In the genomic region with DNA sequence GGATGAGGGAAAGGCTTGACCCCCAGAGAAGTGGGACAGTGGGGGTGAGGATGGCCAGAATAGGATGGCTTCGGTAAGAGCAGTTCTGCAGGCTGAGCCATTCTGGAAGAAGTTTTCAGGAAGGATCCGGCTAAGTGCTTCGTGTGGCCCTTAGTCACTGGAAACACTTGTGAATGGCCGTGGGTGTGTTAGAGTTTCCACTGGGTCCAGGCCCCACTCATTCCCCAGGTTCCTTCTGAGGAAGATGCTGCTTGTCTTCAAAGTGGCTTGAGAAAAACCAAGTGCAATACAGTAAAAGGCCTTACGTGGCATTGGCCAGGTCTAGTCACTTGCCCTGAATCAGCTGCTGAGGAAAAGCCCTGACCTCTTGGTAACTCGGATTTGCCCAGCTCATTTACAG, we compare ENCODE assay signal across 22 cellular contexts. TPM values are rescaled to one million over a fixed set of nuclear protein-coding genes. Genes with fewer than 3 reads are reported as not detected.
A peak's percentile ranks its signal among the peaks of the same experiment; 100 is the strongest.
DNase-seq lines count a peak whose midpoint lies in the region; ATAC-seq lines count a peak whose summit lies in the region.
"Had no signal": no experiment of that assay in that cellular context is flagged by ENCODE, and none has a peak within 500 bp of the region (broad histone marks: within the 10 kb centered on the region; RNA-seq: fewer than 3 reads in every experiment).

No MANE protein-coding gene starts in this region.

- ATAC-seq in T-helper 17 cell, result no peak
- ATAC-seq in GM21367 (IDR thresholded peaks at IDR 0.05; ENCODE audit: unreplicated experiment), result no peak
- no peak for ATAC-seq in GM21447 (IDR thresholded peaks at IDR 0.05; ENCODE audit: unreplicated experiment)
- ATAC-seq in GM18502 (IDR thresholded peaks at IDR 0.05; ENCODE audit: poor library complexity, unreplicated experiment), result no peak
- ATAC-seq: psoas muscle had no signal

- H3K4me1 Mint-ChIP-seq in T-helper 17 cell (peaks cover 22% of the 10 kb centered on the region), immature natural killer cell (peaks cover 31 to 39% of the 10 kb centered on the region in 2 donors)

- no peaks in the 10 kb centered on the region for H3K27me3 Mint-ChIP-seq in T-helper 17 cell
- H3K27me3 Mint-ChIP-seq in immature natural killer cell (ENCODE audit: low read depth in 3 of 3), result no peaks in the 10 kb centered on the region
- H3K27me3 Mint-ChIP-seq: activated CD4-positive, alpha-beta T cell treated with anti-CD3 and anti-CD28 coated beads for 36 hours had no signal

- 93% methylated on average over 6 of the region's 6 CpGs for WGBS in thymus

- H3K4me1 ChIP-seq in thymus (ENCODE audit: control insufficient read depth, insufficient read depth, low read length), result peaks cover 31% of the 10 kb centered on the region

- H3K36me3 Mint-ChIP-seq in T-helper 17 cell (ENCODE audit: low read depth) (peaks cover 2% of the 10 kb centered on the region), immature natural killer cell (peaks cover 8 to 16% (median 10%) of the 10 kb centered on the region in 3 donors)

- H3K9me3 Mint-ChIP-seq in immature natural killer cell, result no peaks in the 10 kb centered on the region

- peak; percentile 39 for DNase-seq in activated effector memory CD4-positive, alpha-beta T cell treated with anti-CD3 and anti-CD28 coated beads, Interleukin-2, amount 50 U/mL, for 16 hours
- DNase-seq in activated effector memory CD4-positive, alpha-beta T cell treated with Interleukin-2 at 50 U/mL for 16 hours, result no peak
- DNase-seq in T-helper 17 cell, result no peak
- DNase-seq in immature natural killer cell, result no peak
- DNase-seq: activated CD4-positive, alpha-beta T cell treated with anti-CD3 and anti-CD28 coated beads for 36 hours; activated T-cell treated with anti-CD3 and anti-CD28 coated beads, Interleukin-2, amount 50 U/mL, for 1 hour; amygdala; GOT3; NCI-H1436 treated with DMSO at 0.1 percent for 48 hours; NK-92 treated with Interleukin-12 subunit alpha and Interleukin-12 subunit beta, amount 100 ng/mL, for 24 hours; psoas muscle; spleen; stimulated activated naive CD4-positive, alpha-beta T cell treated with Interleukin-2 at 50 U/mL for 16 hours; upper lobe of right lung had no signal

- no peak overlapping the region for H3K4me3 ChIP-seq in thymus (ENCODE audit: low read length)
- H3K4me3 ChIP-seq: psoas muscle, spleen, upper lobe of right lung had no signal

- H3K4me3 Mint-ChIP-seq in T-helper 17 cell (no peak overlapping the region), immature natural killer cell (no peak overlapping the region)
- H3K4me3 Mint-ChIP-seq: activated CD4-positive, alpha-beta T cell treated with anti-CD3 and anti-CD28 coated beads for 36 hours had no signal

- no peaks in the 10 kb centered on the region for H3K36me3 ChIP-seq in thymus (ENCODE audit: control insufficient read depth, insufficient read depth)

- H3K9me3 ChIP-seq in T-helper 17 cell (ENCODE audit: control insufficient read depth, low read length, poor library complexity, severe bottlenecking) (no peaks in the 10 kb centered on the region), thymus (ENCODE audit: control insufficient read depth) (no peaks in the 10 kb centered on the region)
- H3K9me3 ChIP-seq: psoas muscle, upper lobe of right lung had no signal

- H3K27ac ChIP-seq in thymus (ENCODE audit: low read depth), result peak overlapping the region; percentile 75
- H3K27ac ChIP-seq: epithelial cell of prostate, psoas muscle, upper lobe of right lung had no signal

- H3K27me3 ChIP-seq in thymus (ENCODE audit: control insufficient read depth, insufficient read depth), result no peaks in the 10 kb centered on the region
- H3K27me3 ChIP-seq: spleen, upper lobe of right lung had no signal

- H3K27ac Mint-ChIP-seq in T-helper 17 cell, result peak overlapping the region; percentile 88
- H3K27ac Mint-ChIP-seq in immature natural killer cell, result peak overlapping the region in 5 of 6 donors; percentile 26 to 97 (median 91)
- H3K27ac Mint-ChIP-seq: activated CD4-positive, alpha-beta T cell treated with anti-CD3 and anti-CD28 coated beads for 36 hours had no signal

RNA-seq across cellular contexts. Expression of a gene that starts 27.9 kb away (rescaled TPM):
- 1 to 10 TPM; 3.6 to 4.9 TPM for total RNA-seq in T-helper 17 cell
- polyA plus RNA-seq in immature natural killer cell, result 10 to 100 TPM in 2 of 3 donors, 1 to 10 TPM in 1; 9.6 to 26.0 (median 23.0) TPM
- polyA plus RNA-seq in thymus, result 44.8 TPM

RNA-seq across cellular contexts. Expression of a gene that starts 28.6 kb away (rescaled TPM):
- total RNA-seq in T-helper 17 cell, result 10 to 100 TPM in 1 of 2 donors, 1 to 10 TPM in 1; 6.2 to 22.8 TPM
- 1 to 10 TPM in 1 of 3 donors, under 1 TPM in 1, not detected in 1; 0.82 to 4.1 TPM for polyA plus RNA-seq in immature natural killer cell
- polyA plus RNA-seq in thymus, result 14.5 TPM

RNA-seq across cellular contexts. Expression of a gene that starts 55.7 kb away (rescaled TPM):
- not detected for total RNA-seq in T-helper 17 cell
- polyA plus RNA-seq in immature natural killer cell (not detected), thymus (14.7 TPM)
- total RNA-seq: activated CD4-positive, alpha-beta T cell treated with anti-CD3 and anti-CD28 coated beads for 36 hours; LHCN-M2; lower leg skin; psoas muscle; spleen; T-helper 2 cell treated with Interferon-gamma antibody and Interleukin-4, amounts not matched to agents 100 ng/mL and 5 ng/mL, for 36 hours; upper lobe of right lung had no signal
- polyA plus RNA-seq: psoas muscle, spleen had no signal

Comparison
In these comparisons a context has a peak if more than half of its experiments do, and no peak if none do; other contexts are left out.
1. RNA of a gene that starts 55.7 kb away (polyA plus RNA-seq): 14.7 TPM in thymus (single experiment); not detected in immature natural killer cell; every median in the first group is over 10 times any median in the second.